In the genomic region with DNA sequence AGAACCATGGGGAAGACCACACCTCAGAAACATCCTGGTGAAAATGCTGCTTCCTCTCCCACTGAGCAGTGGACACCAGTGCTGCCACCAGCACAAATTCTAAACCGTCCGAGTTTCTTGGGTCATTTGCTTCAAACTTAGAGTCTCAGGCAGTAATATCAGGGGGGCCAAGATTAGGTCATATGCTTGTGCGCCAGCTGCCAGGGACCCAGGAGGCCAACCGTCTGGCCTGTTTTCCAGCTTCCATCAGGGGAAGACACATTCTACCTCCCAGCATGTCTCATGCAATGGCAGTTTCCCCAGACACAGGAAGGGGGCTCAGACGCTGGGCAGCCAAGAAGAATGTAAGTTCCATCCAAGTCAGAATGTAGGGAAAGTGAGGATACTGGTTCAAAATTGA, we compare ENCODE assay signal across 1 cellular context.
TF ChIP-seq lines count a peak whose summit lies in the region.

No MANE protein-coding gene starts in this region.

TF ChIP-seq in GM12891, 5 proteins besides CTCF, POLR2A, EP300 and RAD21 (continued from another document):
- no peak for TF ChIP-seq TAF1 (IDR thresholded peaks at IDR 0.05; ENCODE audit: low read depth, low read length)
